8 cellular contexts compared by ENCODE assay signal in genomic region chr5:159094745-159095144, GRCh38. TPM values are rescaled to one million over a fixed set of nuclear protein-coding genes. Genes with fewer than 3 reads are reported as not detected.
DNase-seq lines count a peak whose midpoint lies in the region; ATAC-seq and TF ChIP-seq lines count a peak whose summit lies in the region.

No MANE protein-coding gene starts in this region.

- H3K27me3 Mint-ChIP-seq in activated B cell treated with CpG ODN at 0.5 μM for 24 hours = no peaks in the 10 kb centered on the region

- CTCF ChIA-PET in activated B cell treated with CpG ODN at 0.5 μM for 24 hours (lab: Charles Lee) = interaction anchor here (0.9 to 1.4 kb wide), 6 partner anchors 11 to 1019 kb away, joined by 3 to 7 read pairs (median 3); no protein-coding TSS in a partner anchor

- H3K9me3 Mint-ChIP-seq in activated B cell treated with CpG ODN at 0.5 μM for 24 hours = no peaks in the 10 kb centered on the region

- no peak for ATAC-seq in activated B cell treated with CpG ODN at 0.5 μM for 24 hours (ENCODE audit: low read depth)
- no peak for ATAC-seq in GM18519 (IDR thresholded peaks at IDR 0.05; ENCODE audit: low FRiP score, unreplicated experiment)
- ATAC-seq in esophagus mucosa = no peak

- no peak for TF ChIP-seq CTCF in activated B cell treated with CpG ODN at 0.5 μM for 24 hours (IDR thresholded peaks at IDR 0.05)

- peak overlapping the region; percentile 99 for H3K4me3 Mint-ChIP-seq in activated B cell treated with CpG ODN at 0.5 μM for 24 hours

- H3K36me3 Mint-ChIP-seq in activated B cell treated with CpG ODN at 0.5 μM for 24 hours (ENCODE audit: low read depth) = peaks cover 90% of the 10 kb centered on the region

- intact Hi-C loops in activated B cell treated with CpG ODN at 0.5 μM for 24 hours (cut with micrococcal nuclease) = loop anchor here (1.0 kb wide), 1 partner anchor 10 kb away; no protein-coding TSS in a partner anchor

- H3K4me1 Mint-ChIP-seq in activated B cell treated with CpG ODN at 0.5 μM for 24 hours = peaks cover 70% of the 10 kb centered on the region

- peak; percentile 14 to 97 (median 53) for DNase-seq in NCI-H1417 (lab: John Stamatoyannopoulos, UW)
- no peak for DNase-seq in NCI-H1417 treated with DMSO at 0.1 percent for 48 hours (lab: John Stamatoyannopoulos, UW)
- peak; percentile 84 for DNase-seq in NCI-H1436 (lab: John Stamatoyannopoulos, UW)
- DNase-seq in activated B cell treated with CpG ODN at 0.5 μM for 24 hours = peak; percentile 44
- peak; percentile 70 to 83 for DNase-seq in erythroblast (lab: John Stamatoyannopoulos, UW)
- DNase-seq in retina = peak; percentile 57

- peak overlapping the region; percentile 67 for H3K27ac Mint-ChIP-seq in activated B cell treated with CpG ODN at 0.5 μM for 24 hours

- POLR2A ChIA-PET in activated B cell treated with CpG ODN at 0.5 μM for 24 hours (lab: Charles Lee) = interaction anchor here (0.5 to 13.9 kb wide), 16 partner anchors 7 to 920 kb away, joined by 3 to 483 read pairs (median 7); partner anchors contain the start of gene EBF1

- no peak for TF ChIP-seq POLR2A in erythroblast (IDR thresholded peaks at IDR 0.05; ENCODE audit: low read length)

RNA-seq across cellular contexts. Expression of gene EBF1, which starts 5.0 kb away (rescaled TPM):
- 195 and 247 TPM in 2 replicates for total RNA-seq in activated B cell treated with CpG ODN at 0.5 μM for 24 hours
- total RNA-seq in esophagus mucosa = 2.3 TPM

Comparison
In these comparisons a context has a peak if more than half of its experiments do, and no peak if none do; other contexts are left out.
1. RNA of gene EBF1, which starts 5.0 kb away (total RNA-seq): 195 to 247 TPM in activated B cell treated with CpG ODN at 0.5 μM for 24 hours; 2.3 TPM in esophagus mucosa (single experiment); every median in the first group is over 10 times any median in the second.